In genomic region chr12:82357845-82358199, GRCh38 we compare ENCODE assay signal across 8 cellular contexts. TPM values are rescaled to one million over a fixed set of nuclear protein-coding genes. Genes with fewer than 3 reads are reported as not detected.
DNase-seq lines count a peak whose midpoint lies in the region; ATAC-seq and TF ChIP-seq lines count a peak whose summit lies in the region.

No MANE protein-coding gene starts in this region.

- no peak for ATAC-seq in activated CD8-positive, alpha-beta memory T cell treated with anti-CD3 and anti-CD28 coated beads, Interleukin-2, amount 10 ng/mL, durations not matched to agents 7 days and 5 days
- ATAC-seq in thoracic aorta (ENCODE audit: insufficient number of reproducible peaks, low FRiP score, low read depth), result no peak
- ATAC-seq in HG02642 (IDR thresholded peaks at IDR 0.05; ENCODE audit: poor library complexity, unreplicated experiment), result no peak

- DNase-seq in activated CD8-positive, alpha-beta memory T cell treated with anti-CD3 and anti-CD28 coated beads, Interleukin-2, amount 10 ng/mL, durations not matched to agents 7 days and 5 days, result no peak
- DNase-seq in activated CD8-positive, alpha-beta memory T cell treated with anti-CD3 and anti-CD28 coated beads for 24 hours, result no peak
- DNase-seq in activated naive CD8-positive, alpha-beta T cell treated with anti-CD3 and anti-CD28 coated beads for 36 hours, result no peak
- DNase-seq in kidney epithelial cell (ENCODE audit: low read depth) (no peak), thoracic aorta (ENCODE audit: low spot score) (no peak), SIG-M5 (lab: John Stamatoyannopoulos, UW) (no peak)
- DNase-seq in effector CD4-positive, alpha-beta T cell, result no peak

- H3K27ac Mint-ChIP-seq in activated CD8-positive, alpha-beta memory T cell treated with anti-CD3 and anti-CD28 coated beads, Interleukin-2, amount 10 ng/mL, durations not matched to agents 7 days and 5 days, result peak overlapping the region; percentile 100
- peak overlapping the region; percentile 99 for H3K27ac Mint-ChIP-seq in activated naive CD8-positive, alpha-beta T cell treated with anti-CD3 and anti-CD28 coated beads for 36 hours

- CTCF ChIA-PET in activated CD8-positive, alpha-beta memory T cell treated with anti-CD3 and anti-CD28 coated beads, Interleukin-2, amount 10 ng/mL, durations not matched to agents 7 days and 5 days (lab: Charles Lee), result interaction anchor here (0.7 to 2.1 kb wide), 12 partner anchors 8 to 328 kb away, joined by 3 to 7 read pairs (median 4); no protein-coding TSS in a partner anchor

- H3K36me3 ChIP-seq in kidney epithelial cell (ENCODE audit: control insufficient read depth, insufficient read depth, low read length) (no peaks in the 10 kb centered on the region), thoracic aorta (peaks cover 6% of the 10 kb centered on the region)

- no peaks in the 10 kb centered on the region for H3K27me3 ChIP-seq in kidney epithelial cell (ENCODE audit: control insufficient read depth, insufficient read depth, low read length)
- H3K27me3 ChIP-seq in thoracic aorta (replicated peaks; ENCODE audit: insufficient read depth), result no peaks in the 10 kb centered on the region

- peak overlapping the region; percentile 95 to 98 for H3K27ac ChIP-seq in thoracic aorta

- no peaks in the 10 kb centered on the region for H3K9me3 ChIP-seq in thoracic aorta

- H3K27me3 Mint-ChIP-seq in activated CD8-positive, alpha-beta memory T cell treated with anti-CD3 and anti-CD28 coated beads, Interleukin-2, amount 10 ng/mL, durations not matched to agents 7 days and 5 days, result no peaks in the 10 kb centered on the region
- H3K27me3 Mint-ChIP-seq in activated naive CD8-positive, alpha-beta T cell treated with anti-CD3 and anti-CD28 coated beads for 36 hours, result no peaks in the 10 kb centered on the region

- peaks cover 42% of the 10 kb centered on the region for H3K36me3 Mint-ChIP-seq in activated CD8-positive, alpha-beta memory T cell treated with anti-CD3 and anti-CD28 coated beads, Interleukin-2, amount 10 ng/mL, durations not matched to agents 7 days and 5 days
- H3K36me3 Mint-ChIP-seq in activated naive CD8-positive, alpha-beta T cell treated with anti-CD3 and anti-CD28 coated beads for 36 hours, result peaks cover 35% of the 10 kb centered on the region

- H3K4me1 Mint-ChIP-seq in activated CD8-positive, alpha-beta memory T cell treated with anti-CD3 and anti-CD28 coated beads, Interleukin-2, amount 10 ng/mL, durations not matched to agents 7 days and 5 days, result peaks cover 47% of the 10 kb centered on the region
- H3K4me1 Mint-ChIP-seq in activated naive CD8-positive, alpha-beta T cell treated with anti-CD3 and anti-CD28 coated beads for 36 hours, result peaks cover 47% of the 10 kb centered on the region

- H3K4me3 ChIP-seq in kidney epithelial cell (ENCODE audit: low read depth, low read length) (peak overlapping the region; percentile 79), thoracic aorta (peak overlapping the region; percentile 93)

- H3K4me1 ChIP-seq in thoracic aorta (ENCODE audit: control insufficient read depth in 1 of 2, low read depth in 2 of 2), result peaks cover 24 to 42% of the 10 kb centered on the region in 2 donors

- no peak for TF ChIP-seq CTCF in kidney epithelial cell (IDR thresholded peaks at IDR 0.05; ENCODE audit: insufficient read depth, low read length, poor library complexity, severe bottlenecking)
- TF ChIP-seq CTCF in thoracic aorta (IDR thresholded peaks at IDR 0.05), result no peak

- H3K4me3 Mint-ChIP-seq in activated CD8-positive, alpha-beta memory T cell treated with anti-CD3 and anti-CD28 coated beads, Interleukin-2, amount 10 ng/mL, durations not matched to agents 7 days and 5 days, result peak overlapping the region; percentile 100
- peak overlapping the region; percentile 97 for H3K4me3 Mint-ChIP-seq in activated naive CD8-positive, alpha-beta T cell treated with anti-CD3 and anti-CD28 coated beads for 36 hours

- H3K9me3 Mint-ChIP-seq in activated CD8-positive, alpha-beta memory T cell treated with anti-CD3 and anti-CD28 coated beads, Interleukin-2, amount 10 ng/mL, durations not matched to agents 7 days and 5 days (ENCODE audit: low read depth), result no peaks in the 10 kb centered on the region
- peaks cover 2% of the 10 kb centered on the region for H3K9me3 Mint-ChIP-seq in activated naive CD8-positive, alpha-beta T cell treated with anti-CD3 and anti-CD28 coated beads for 36 hours

RNA-seq across cellular contexts. Expression of gene CCDC59, which starts 0.4 kb away (rescaled TPM):
- 10 to 100 TPM; 50.8 to 60.1 TPM for total RNA-seq in activated CD8-positive, alpha-beta memory T cell treated with anti-CD3 and anti-CD28 coated beads, Interleukin-2, amount 10 ng/mL, durations not matched to agents 7 days and 5 days
- total RNA-seq in activated naive CD8-positive, alpha-beta T cell treated with anti-CD3 and anti-CD28 coated beads for 36 hours, result 100 to 1,000 TPM; 140 to 141 TPM
- 89.2 and 101 TPM in 2 replicates for total RNA-seq in kidney epithelial cell
- total RNA-seq in thoracic aorta, result 10 to 100 TPM; 25.3 to 71.1 TPM

RNA-seq across cellular contexts. Expression of gene METTL25, which starts 0.5 kb away (rescaled TPM):
- 1 to 10 TPM; 5.0 to 7.1 TPM for total RNA-seq in activated CD8-positive, alpha-beta memory T cell treated with anti-CD3 and anti-CD28 coated beads, Interleukin-2, amount 10 ng/mL, durations not matched to agents 7 days and 5 days
- total RNA-seq in activated naive CD8-positive, alpha-beta T cell treated with anti-CD3 and anti-CD28 coated beads for 36 hours, result 1 to 10 TPM; 4.6 to 5.7 TPM
- total RNA-seq in kidney epithelial cell (5.3 and 5.5 TPM in 2 replicates), thoracic aorta (10 to 100 TPM in 1 of 2 donors, 1 to 10 TPM in 1; 9.7 to 26.5 TPM)
